Comparison of ENCODE assay signal across 15 cellular contexts in the genomic region with DNA sequence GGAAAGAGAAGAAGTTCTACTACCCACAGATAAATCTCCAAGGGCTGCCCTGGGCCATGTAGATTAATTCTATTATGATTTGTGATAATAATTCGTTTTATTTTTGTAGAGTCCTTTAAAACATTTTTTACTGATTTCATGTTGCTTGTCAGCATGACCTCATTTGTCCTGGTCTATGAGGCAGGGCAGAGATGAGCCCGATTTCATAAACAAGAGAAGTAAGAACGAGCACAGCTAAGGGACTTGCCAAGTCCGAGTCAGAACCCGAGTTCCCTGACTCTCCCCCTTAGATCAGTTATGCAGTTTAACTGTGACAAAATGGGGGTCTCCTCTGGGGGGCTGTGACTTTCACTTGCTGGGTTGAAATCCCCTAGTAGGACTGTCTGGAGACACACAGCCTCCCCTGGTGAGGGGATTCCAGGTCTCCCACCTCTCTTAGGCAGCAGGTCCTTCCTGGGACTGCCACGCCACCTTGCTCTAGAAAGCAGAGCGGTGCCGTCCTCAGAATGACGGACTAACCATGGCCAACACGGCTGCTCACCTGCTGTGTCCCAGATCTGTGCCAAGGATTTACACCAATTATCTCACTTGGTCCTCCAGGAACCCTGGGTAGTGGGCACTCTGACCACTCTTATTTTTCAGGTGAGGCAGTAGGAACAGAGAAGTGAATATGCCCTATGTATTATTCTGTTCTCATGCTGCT. TPM values are rescaled to one million over a fixed set of nuclear protein-coding genes. Genes with fewer than 3 reads are reported as not detected.
A peak's percentile ranks its signal among the peaks of the same experiment; 100 is the strongest.
DNase-seq lines count a peak whose midpoint lies in the region; ATAC-seq, FAIRE-seq and TF ChIP-seq lines count a peak whose summit lies in the region.
"Had no signal": no experiment of that assay in that cellular context is flagged by ENCODE, and none has a peak within 500 bp of the region (broad histone marks: within the 10 kb centered on the region; RNA-seq: fewer than 3 reads in every experiment).

No MANE protein-coding gene starts in this region.

- WGBS in IMR-90 (ENCODE audit: extremely low coverage in 2 of 2, insufficient read length in 1 of 2), 2 experiments, result no CpG with 5 or more reads among the region's 10 CpGs

- H3K4ac ChIP-seq in IMR-90 (ENCODE audit: low read depth, low read length), result no peak overlapping the region

- H4K91ac ChIP-seq in IMR-90 (ENCODE audit: insufficient read depth, low read depth, low read length), result no peak overlapping the region

- ATAC-seq in IMR-90 (ENCODE audit: low read depth), result peak; percentile 65
- ATAC-seq: stimulated activated naive B cell treated with anti-CD40 and anti-IgM and Interleukin-4, amounts not matched to agents 10 μg/mL and 1 μg/mL and 100 μg/mL, for 72 hours had no signal

- DNase-seq in IMR-90, result peak; percentile 36
- peak; percentile 39 for DNase-seq in epithelial cell of proximal tubule (ENCODE audit: low read depth)
- DNase-seq in stromal cell of bone marrow (ENCODE audit: low read depth), result peak; percentile 21
- no peak for DNase-seq in frontal cortex (ENCODE audit: low spot score in 2 of 2)
- no peak for DNase-seq in UCSD-AML1 (lab: John Stamatoyannopoulos, UW; ENCODE audit: unreplicated experiment)
- DNase-seq in HuH-7 (ENCODE audit: low spot score), result no peak
- DNase-seq in stimulated activated naive CD4-positive, alpha-beta T cell treated with Interleukin-2 at 50 U/mL for 16 hours (lab: John Stamatoyannopoulos, UW), result no peak
- DNase-seq: activated T-cell treated with anti-CD3 and anti-CD28 coated beads for 4 hours; islet precursor cell; NCI-H1105; NCI-H526; SK-N-SH; stimulated activated naive B cell treated with anti-CD40 and anti-IgM and Interleukin-4, amounts not matched to agents 10 μg/mL and 1 μg/mL and 100 μg/mL, for 72 hours had no signal

- no peak overlapping the region for H2BK5ac ChIP-seq in IMR-90 (ENCODE audit: low read depth, low read length, poor library complexity, severe bottlenecking)

- TF ChIP-seq CTCF in IMR-90 (conservative IDR thresholded peaks at IDR 0.05; ENCODE audit: low read depth, low read length) (no peak), epithelial cell of proximal tubule (conservative IDR thresholded peaks at IDR 0.05; ENCODE audit: low read depth, low read length) (no peak)

- no peak overlapping the region for H3K9ac ChIP-seq in IMR-90 (ENCODE audit: low read depth, low read length)
- H3K9ac ChIP-seq: SK-N-SH had no signal

- no peak overlapping the region for H2BK120ac ChIP-seq in IMR-90 (ENCODE audit: low read depth, low read length)

- no peak overlapping the region for H3K18ac ChIP-seq in IMR-90 (ENCODE audit: low read depth, low read length)

- no peak overlapping the region for H2BK15ac ChIP-seq in IMR-90 (ENCODE audit: low read depth, low read length)

- no peak overlapping the region for H4K8ac ChIP-seq in IMR-90 (ENCODE audit: low read depth in 2 of 2, low read length in 2 of 2)

- no peak overlapping the region for H2AFZ ChIP-seq in IMR-90 (replicated peaks; ENCODE audit: low read length, poor library complexity)

- no TSS peak for BruUV-seq in IMR-90 (replicated peaks; lab: Mats Ljungman, UMichigan)

- H3K79me1 ChIP-seq in IMR-90 (ENCODE audit: low read depth in 1 of 2, low read length in 2 of 2), result no peaks in the 10 kb centered on the region

- no peak overlapping the region for H2AK5ac ChIP-seq in IMR-90 (ENCODE audit: low read depth, low read length)

- no peak overlapping the region for H3K23ac ChIP-seq in IMR-90 (ENCODE audit: low read depth, low read length)

- CTCF ChIA-PET in IMR-90 (lab: Yijun Ruan, JAX), result no interaction called here

- no peak for TF ChIP-seq POLR2A in IMR-90 (IDR thresholded peaks at IDR 0.05; ENCODE audit: low read depth, low read length)

- H3K27me3 ChIP-seq in IMR-90 (ENCODE audit: control insufficient read depth, insufficient read depth, low read length) (peaks cover 33% of the 10 kb centered on the region), layer of hippocampus (ENCODE audit: control insufficient read depth, insufficient read depth, low read length) (no peaks in the 10 kb centered on the region)
- H3K27me3 ChIP-seq: ascending aorta had no signal

- in situ Hi-C loops in IMR-90 (cut with MboI; ENCODE audit: low sequenced_read_pairs), result no loop called here

- no peak overlapping the region for H3K4me2 ChIP-seq in IMR-90 (ENCODE audit: low read depth, low read length)
- H3K4me2 ChIP-seq: SK-N-SH had no signal

- H3K4me3 ChIP-seq in IMR-90 (ENCODE audit: insufficient read depth, low read depth, low read length) (no peak overlapping the region), epithelial cell of proximal tubule (ENCODE audit: low read depth, low read length) (no peak overlapping the region)
- H3K4me3 ChIP-seq: ascending aorta had no signal

- H4K20me1 ChIP-seq in IMR-90 (ENCODE audit: insufficient read depth, low read length), result no peaks in the 10 kb centered on the region

- no peak overlapping the region for H3K14ac ChIP-seq in IMR-90 (replicated peaks; ENCODE audit: low read depth, low read length)

- intact Hi-C loops in IMR-90 (cut with micrococcal nuclease), result no loop called here

- dilution Hi-C loops in IMR-90 (cut with HindIII; ENCODE audit: low sequenced_read_pairs, unreplicated experiment), result no loop called here

- no peak overlapping the region for H2BK20ac ChIP-seq in IMR-90 (ENCODE audit: low read depth, low read length)

- H3K56ac ChIP-seq in IMR-90 (ENCODE audit: extremely low read depth, insufficient read depth, low read length), result no peak overlapping the region

- no peaks in the 10 kb centered on the region for H3K4me1 ChIP-seq in IMR-90 (ENCODE audit: control insufficient read depth, insufficient read depth, low read length)

- H3K9me1 ChIP-seq in IMR-90 (ENCODE audit: insufficient read depth, low read length), result no peaks in the 10 kb centered on the region; the same call in 1 of the 2 replicates

- H3K9me3 ChIP-seq in IMR-90 (ENCODE audit: control insufficient read depth, insufficient read depth, low read length), result peaks cover 3% of the 10 kb centered on the region; the same call in 1 of the 2 replicates
- H3K9me3 ChIP-seq: ascending aorta, SK-N-SH had no signal

- TF ChIP-seq RAD21 in IMR-90 (IDR thresholded peaks at IDR 0.05; ENCODE audit: low read length), result no peak

- POLR2A ChIA-PET in IMR-90 (lab: Charles Lee; ENCODE audit: unreplicated experiment), result no interaction called here

- no peak for FAIRE-seq in frontal cortex (lab: Jason Lieb, UNC)

- no peak overlapping the region for H2AK9ac ChIP-seq in IMR-90 (replicated peaks; ENCODE audit: low read depth, low read length, poor library complexity)

- H3K36me3 ChIP-seq in IMR-90 (ENCODE audit: control insufficient read depth, insufficient read depth, low read length), result no peaks in the 10 kb centered on the region
- H3K36me3 ChIP-seq: ascending aorta had no signal

- H3K27ac ChIP-seq in IMR-90 (ENCODE audit: insufficient read depth, low read length) (no peak overlapping the region), layer of hippocampus (ENCODE audit: low read depth, low read length) (peak overlapping the region; percentile 27)

- H4K5ac ChIP-seq in IMR-90 (ENCODE audit: low read depth, low read length), result no peak overlapping the region

TF ChIP-seq in IMR-90, 13 proteins besides CTCF, POLR2A, EP300 and RAD21:
- TF ChIP-seq SMC3 (IDR thresholded peaks at IDR 0.05; ENCODE audit: low read depth, low read length) (no peak), MXI1 (IDR thresholded peaks at IDR 0.05; ENCODE audit: borderline replicate concordance, low read depth, low read length) (no peak), BHLHE40 (IDR thresholded peaks at IDR 0.05; ENCODE audit: low read depth, low read length) (no peak), CHD1 (IDR thresholded peaks at IDR 0.05; ENCODE audit: low read depth, low read length) (no peak), NFE2L2 (IDR thresholded peaks at IDR 0.05; ENCODE audit: low read depth, low read length) (no peak), USF2 (IDR thresholded peaks at IDR 0.05; ENCODE audit: low read depth, low read length) (no peak), RCOR1 (IDR thresholded peaks at IDR 0.05; ENCODE audit: insufficient replicate concordance, low read length) (no peak), FOS (IDR thresholded peaks at IDR 0.05; ENCODE audit: low read depth, low read length) (no peak), RFX5 (IDR thresholded peaks at IDR 0.05; ENCODE audit: low read depth, low read length) (no peak), CEBPB (IDR thresholded peaks at IDR 0.05; ENCODE audit: low read depth, low read length) (no peak), MAFK (IDR thresholded peaks at IDR 0.05; ENCODE audit: low read depth, low read length) (no peak), MAZ (IDR thresholded peaks at IDR 0.05; ENCODE audit: borderline replicate concordance, low read depth, low read length) (no peak)
- TF ChIP-seq, protein P1, sequence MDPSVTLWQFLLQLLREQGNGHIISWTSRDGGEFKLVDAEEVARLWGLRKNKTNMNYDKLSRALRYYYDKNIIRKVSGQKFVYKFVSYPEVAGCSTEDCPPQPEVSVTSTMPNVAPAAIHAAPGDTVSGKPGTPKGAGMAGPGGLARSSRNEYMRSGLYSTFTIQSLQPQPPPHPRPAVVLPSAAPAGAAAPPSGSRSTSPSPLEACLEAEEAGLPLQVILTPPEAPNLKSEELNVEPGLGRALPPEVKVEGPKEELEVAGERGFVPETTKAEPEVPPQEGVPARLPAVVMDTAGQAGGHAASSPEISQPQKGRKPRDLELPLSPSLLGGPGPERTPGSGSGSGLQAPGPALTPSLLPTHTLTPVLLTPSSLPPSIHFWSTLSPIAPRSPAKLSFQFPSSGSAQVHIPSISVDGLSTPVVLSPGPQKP (IDR thresholded peaks at IDR 0.05; ENCODE audit: borderline replicate concordance, low read depth, low read length), result no peak

RNA-seq across cellular contexts. Expression of gene SOX13, which starts 31.0 kb away (rescaled TPM):
- 0.54 and 0.56 TPM in 2 replicates for total RNA-seq in IMR-90 (2012; rRNA removed)
- polyA plus RNA-seq in IMR-90 (2012; rRNA removed), result 3.5 TPM in 2 replicates
- polyA plus RNA-seq in IMR-90 (2012; cell fraction: cytosol; rRNA removed), result 3.2 and 3.5 TPM in 2 replicates
- 9.6 and 15.9 TPM in 2 replicates for polyA plus RNA-seq in IMR-90 (2012; cell fraction: nucleus; rRNA removed; ENCODE audit: low replicate concordance)
- total RNA-seq in epithelial cell of proximal tubule, result 5.7 and 16.2 TPM in 2 replicates
- 1.6 TPM for total RNA-seq in frontal cortex

Comparison
In these comparisons a context has a peak if more than half of its experiments do, and no peak if none do; other contexts are left out.
1. DNase-seq: peak in IMR-90 (single experiment), epithelial cell of proximal tubule (single experiment) and stromal cell of bone marrow (single experiment); none in frontal cortex (0 of 2), UCSD-AML1 (single experiment), HuH-7 (single experiment) and stimulated activated naive CD4-positive, alpha-beta T cell treated with Interleukin-2 at 50 U/mL for 16 hours (single experiment).